ENCODE assay signal across 1 cellular context in genomic region chr5:111734597-111734996, GRCh38.
TF ChIP-seq lines count a peak whose summit lies in the region.

No MANE protein-coding gene starts in this region.

TF ChIP-seq in HepG2, 621 proteins besides CTCF, POLR2A, EP300 and RAD21:
- TF ChIP-seq PLRG1 (conservative IDR thresholded peaks at IDR 0.05): no peak
- no peak for TF ChIP-seq ZNF646 (CRISPR knock-in tag; IDR thresholded peaks at IDR 0.05)
- TF ChIP-seq PAXIP1 (CRISPR knock-in tag; conservative IDR thresholded peaks at IDR 0.05): peak; percentile 58
- no peak for TF ChIP-seq ATF3 (CRISPR knock-in tag; IDR thresholded peaks at IDR 0.05)
- no peak for TF ChIP-seq ZNF34 (CRISPR knock-in tag; IDR thresholded peaks at IDR 0.05; ENCODE audit: borderline replicate concordance)
- TF ChIP-seq ZNF138 (CRISPR knock-in tag; IDR thresholded peaks at IDR 0.05; ENCODE audit: low read depth): no peak
- TF ChIP-seq GATAD2A (CRISPR knock-in tag; IDR thresholded peaks at IDR 0.05): peak; percentile 59; the same call in 1 of the 2 replicates
- TF ChIP-seq ELF3 (CRISPR knock-in tag; IDR thresholded peaks at IDR 0.05): no peak
- no peak for TF ChIP-seq GLMP (CRISPR knock-in tag; IDR thresholded peaks at IDR 0.05; ENCODE audit: borderline replicate concordance)
- no peak for TF ChIP-seq ETV6 (CRISPR knock-in tag; conservative IDR thresholded peaks at IDR 0.05)
- no peak for TF ChIP-seq POGZ (CRISPR knock-in tag; IDR thresholded peaks at IDR 0.05)
- no peak for TF ChIP-seq MEIS1 (CRISPR knock-in tag; IDR thresholded peaks at IDR 0.05; ENCODE audit: borderline replicate concordance)
- no peak for TF ChIP-seq ZMYM2 (CRISPR knock-in tag; IDR thresholded peaks at IDR 0.05)
- TF ChIP-seq ARHGAP35 (CRISPR knock-in tag; IDR thresholded peaks at IDR 0.05; ENCODE audit: borderline replicate concordance): no peak
- TF ChIP-seq DBP (CRISPR knock-in tag; IDR thresholded peaks at IDR 0.05; ENCODE audit: not compliant biosample characterization): no peak
- TF ChIP-seq SYNCRIP (IDR thresholded peaks at IDR 0.05; ENCODE audit: insufficient read depth, low read depth, low read length): no peak
- TF ChIP-seq TOPORS (CRISPR knock-in tag; IDR thresholded peaks at IDR 0.05): no peak
- no peak for TF ChIP-seq ZMYM4 (CRISPR knock-in tag; IDR thresholded peaks at IDR 0.05)
- TF ChIP-seq NFYB (CRISPR knock-in tag; IDR thresholded peaks at IDR 0.05): no peak
- no peak for TF ChIP-seq KLF9 (CRISPR knock-in tag; IDR thresholded peaks at IDR 0.05; ENCODE audit: low read depth)
- TF ChIP-seq ZNF772 (CRISPR knock-in tag; IDR thresholded peaks at IDR 0.05): no peak
- TF ChIP-seq SAP130 (CRISPR knock-in tag; IDR thresholded peaks at IDR 0.05; ENCODE audit: low read depth): peak; percentile 21; the same call in 1 of the 2 replicates
- no peak for TF ChIP-seq RXRB (CRISPR knock-in tag; IDR thresholded peaks at IDR 0.05; ENCODE audit: borderline replicate concordance)
- no peak for TF ChIP-seq MAFF (IDR thresholded peaks at IDR 0.05; ENCODE audit: low read depth, low read length)
- TF ChIP-seq SIN3B (IDR thresholded peaks at IDR 0.05; ENCODE audit: low read length): no peak
- no peak for TF ChIP-seq ZC3H4 (CRISPR knock-in tag; IDR thresholded peaks at IDR 0.05; ENCODE audit: borderline replicate concordance)
- peak; percentile 91 for TF ChIP-seq ZNF652 (CRISPR knock-in tag; IDR thresholded peaks at IDR 0.05; ENCODE audit: borderline replicate concordance, low read depth)
- TF ChIP-seq ZNF3 (CRISPR knock-in tag; IDR thresholded peaks at IDR 0.05): no peak
- TF ChIP-seq ZNF709 (CRISPR knock-in tag; IDR thresholded peaks at IDR 0.05): no peak
- no peak for TF ChIP-seq NCOA2 (CRISPR knock-in tag; IDR thresholded peaks at IDR 0.05)
- TF ChIP-seq ISX (CRISPR knock-in tag; conservative IDR thresholded peaks at IDR 0.05): no peak
- TF ChIP-seq ZNF737 (CRISPR knock-in tag; IDR thresholded peaks at IDR 0.05; ENCODE audit: borderline replicate concordance): no peak
- TF ChIP-seq ATF1 (CRISPR knock-in tag; IDR thresholded peaks at IDR 0.05): no peak
- TF ChIP-seq PHB2 (IDR thresholded peaks at IDR 0.05; ENCODE audit: partially characterized antibody): no peak
- TF ChIP-seq PBX2 (CRISPR knock-in tag; IDR thresholded peaks at IDR 0.05): no peak
- TF ChIP-seq MLLT10 (CRISPR knock-in tag; IDR thresholded peaks at IDR 0.05): no peak
- TF ChIP-seq ZNF441 (CRISPR knock-in tag; IDR thresholded peaks at IDR 0.05; ENCODE audit: borderline replicate concordance): no peak
- TF ChIP-seq BCLAF1 (IDR thresholded peaks at IDR 0.05): no peak
- 0 out of 2 replicates have a peak, but pooled peaks have one; percentile 13 for TF ChIP-seq HOMEZ (CRISPR knock-in tag; IDR thresholded peaks at IDR 0.05; ENCODE audit: low read depth)
- TF ChIP-seq ZBTB37 (CRISPR knock-in tag; IDR thresholded peaks at IDR 0.05): no peak
- TF ChIP-seq ZBTB21 (CRISPR knock-in tag; IDR thresholded peaks at IDR 0.05): no peak
- TF ChIP-seq HNF4A (CRISPR knock-in tag; IDR thresholded peaks at IDR 0.05): peak; percentile 59
- TF ChIP-seq FOXJ3 (CRISPR knock-in tag; IDR thresholded peaks at IDR 0.05; ENCODE audit: borderline replicate concordance): no peak
- TF ChIP-seq ZNF589 (CRISPR knock-in tag; conservative IDR thresholded peaks at IDR 0.05): no peak
- TF ChIP-seq ZBTB7B (CRISPR knock-in tag; IDR thresholded peaks at IDR 0.05): no peak
- no peak for TF ChIP-seq GFI1 (CRISPR knock-in tag; IDR thresholded peaks at IDR 0.05; ENCODE audit: borderline replicate concordance)
- no peak for TF ChIP-seq ZBTB20 (CRISPR knock-in tag; IDR thresholded peaks at IDR 0.05; ENCODE audit: borderline replicate concordance, low read depth)
- peak; percentile 57; the same call in 1 of the 2 replicates for TF ChIP-seq NFE2L2 (IDR thresholded peaks at IDR 0.05; ENCODE audit: low read length)
- TF ChIP-seq MAX (IDR thresholded peaks at IDR 0.05): no peak
TF ChIP-seq in HepG2: peak in this region for 7.
